15 cellular contexts compared by ENCODE assay signal in genomic region chr12:116242740-116243139, GRCh38. TPM values are rescaled to one million over a fixed set of nuclear protein-coding genes. Genes with fewer than 3 reads are reported as not detected.
A peak's percentile ranks its signal among the peaks of the same experiment; 100 is the strongest.
DNase-seq lines count a peak whose midpoint lies in the region; ATAC-seq and TF ChIP-seq lines count a peak whose summit lies in the region.
"Had no signal": no experiment of that assay in that cellular context is flagged by ENCODE, and none has a peak within 500 bp of the region (broad histone marks: within the 10 kb centered on the region; RNA-seq: fewer than 3 reads in every experiment).

No MANE protein-coding gene starts in this region.

- H3K9me3 ChIP-seq in psoas muscle, result no peaks in the 10 kb centered on the region

- intact Hi-C loops in psoas muscle (cut with DNase I), result no loop called here
- intact Hi-C loops in natural killer cell (cut with micrococcal nuclease), result no loop called here

- peaks cover 2% of the 10 kb centered on the region for H3K36me3 Mint-ChIP-seq in activated naive CD4-positive, alpha-beta T cell treated with anti-CD3 and anti-CD28 coated beads, Interleukin-2, amount 50 U/mL, for 24 hours
- no peaks in the 10 kb centered on the region for H3K36me3 Mint-ChIP-seq in activated naive CD4-positive, alpha-beta T cell treated with anti-CD3 and anti-CD28 coated beads, Interleukin-2, amount 50 U/mL, for 72 hours
- H3K36me3 Mint-ChIP-seq in memory B cell (peaks cover 5% of the 10 kb centered on the region), natural killer cell (no peaks in the 10 kb centered on the region)
- H3K36me3 Mint-ChIP-seq in stimulated activated effector memory CD8-positive, alpha-beta T cell treated with anti-CD3 and anti-CD28 coated beads, Interleukin-12 subunit alpha, Interleukin-12 subunit beta, amount 100 ng/mL, for 72 hours, result no peaks in the 10 kb centered on the region
- H3K36me3 Mint-ChIP-seq: CD4-positive, CD25-positive, alpha-beta regulatory T cell had no signal

- peaks cover 78% of the 10 kb centered on the region for H3K4me1 Mint-ChIP-seq in activated naive CD4-positive, alpha-beta T cell treated with anti-CD3 and anti-CD28 coated beads, Interleukin-2, amount 50 U/mL, for 24 hours
- H3K4me1 Mint-ChIP-seq in memory B cell, result peaks cover 46% of the 10 kb centered on the region
- H3K4me1 Mint-ChIP-seq in stimulated activated effector memory CD8-positive, alpha-beta T cell treated with anti-CD3 and anti-CD28 coated beads, Interleukin-12 subunit alpha, Interleukin-12 subunit beta, amount 100 ng/mL, for 72 hours, result peaks cover 60% of the 10 kb centered on the region
- H3K4me1 Mint-ChIP-seq in natural killer cell, result peaks cover 67% of the 10 kb centered on the region in 2 donors

- TF ChIP-seq CTCF in psoas muscle (IDR thresholded peaks at IDR 0.05) (no peak), natural killer cell (IDR thresholded peaks at IDR 0.05) (no peak)

- H3K36me3 ChIP-seq in psoas muscle (ENCODE audit: insufficient read depth in 1 of 2, low read depth in 1 of 2), result no peaks in the 10 kb centered on the region

- no peak for DNase-seq in activated naive CD4-positive, alpha-beta T cell treated with anti-CD3 and anti-CD28 coated beads, Interleukin-2, amount 50 U/mL, for 72 hours (ENCODE audit: low spot score in 2 of 2)
- DNase-seq in memory B cell (ENCODE audit: low spot score in 2 of 2) (no peak), psoas muscle (no peak), natural killer cell (no peak)
- DNase-seq in stimulated activated effector memory CD8-positive, alpha-beta T cell treated with anti-CD3 and anti-CD28 coated beads, Interleukin-12 subunit alpha, Interleukin-12 subunit beta, amount 100 ng/mL, for 72 hours (ENCODE audit: low spot score in 2 of 2), result no peak
- DNase-seq: ACHN; Calu3; CD4-positive, CD25-positive, alpha-beta regulatory T cell; DMS 273 treated with DMSO at 0.1 percent for 48 hours; H7 had no signal

- H3K9me3 Mint-ChIP-seq in activated naive CD4-positive, alpha-beta T cell treated with anti-CD3 and anti-CD28 coated beads, Interleukin-2, amount 50 U/mL, for 24 hours, result no peaks in the 10 kb centered on the region
- no peaks in the 10 kb centered on the region for H3K9me3 Mint-ChIP-seq in activated naive CD4-positive, alpha-beta T cell treated with anti-CD3 and anti-CD28 coated beads, Interleukin-2, amount 50 U/mL, for 72 hours
- H3K9me3 Mint-ChIP-seq in memory B cell (no peaks in the 10 kb centered on the region), natural killer cell (no peaks in the 10 kb centered on the region)
- H3K9me3 Mint-ChIP-seq in stimulated activated effector memory CD8-positive, alpha-beta T cell treated with anti-CD3 and anti-CD28 coated beads, Interleukin-12 subunit alpha, Interleukin-12 subunit beta, amount 100 ng/mL, for 72 hours, result no peaks in the 10 kb centered on the region
- H3K9me3 Mint-ChIP-seq: CD4-positive, CD25-positive, alpha-beta regulatory T cell; GM23338 had no signal

- peak overlapping the region; percentile 81 for H3K27ac ChIP-seq in psoas muscle
- H3K27ac ChIP-seq: BLaER1 treated with 17β-estradiol and CSF1 and Interleukin-3, amounts not matched to agents 10 nM and 100 nM had no signal

- H3K27me3 Mint-ChIP-seq in activated naive CD4-positive, alpha-beta T cell treated with anti-CD3 and anti-CD28 coated beads, Interleukin-2, amount 50 U/mL, for 24 hours, result no peaks in the 10 kb centered on the region
- H3K27me3 Mint-ChIP-seq in memory B cell (no peaks in the 10 kb centered on the region), natural killer cell (ENCODE audit: low read depth in 2 of 2) (no peaks in the 10 kb centered on the region)
- H3K27me3 Mint-ChIP-seq: CD4-positive, CD25-positive, alpha-beta regulatory T cell had no signal

- H3K4me3 Mint-ChIP-seq in activated naive CD4-positive, alpha-beta T cell treated with anti-CD3 and anti-CD28 coated beads, Interleukin-2, amount 50 U/mL, for 24 hours, result no peak overlapping the region
- H3K4me3 Mint-ChIP-seq in memory B cell (no peak overlapping the region), natural killer cell (no peak overlapping the region)
- no peak overlapping the region for H3K4me3 Mint-ChIP-seq in stimulated activated effector memory CD8-positive, alpha-beta T cell treated with anti-CD3 and anti-CD28 coated beads, Interleukin-12 subunit alpha, Interleukin-12 subunit beta, amount 100 ng/mL, for 72 hours
- H3K4me3 Mint-ChIP-seq: GM23338 had no signal

- 24 to 43% (median 26%) methylated on average over 1 of the region's 1 CpG for WGBS in psoas muscle, 3 donors

- no peaks in the 10 kb centered on the region for H3K27me3 ChIP-seq in psoas muscle (ENCODE audit: insufficient read depth in 3 of 3, low read length in 2 of 3)
- H3K27me3 ChIP-seq: BLaER1 treated with 17β-estradiol and CSF1 and Interleukin-3, amounts not matched to agents 10 nM and 100 nM had no signal

- H3K4me1 ChIP-seq in psoas muscle, result peaks cover 67% of the 10 kb centered on the region

- ATAC-seq in activated naive CD4-positive, alpha-beta T cell treated with anti-CD3 and anti-CD28 coated beads, Interleukin-2, amount 50 U/mL, for 72 hours, result no peak
- ATAC-seq in memory B cell (ENCODE audit: low read depth) (no peak), psoas muscle (peak; percentile 51 to 89 (median 81)), GM19328 (IDR thresholded peaks at IDR 0.05; ENCODE audit: unreplicated experiment) (no peak), natural killer cell (no peak), HG03378 (IDR thresholded peaks at IDR 0.05; ENCODE audit: unreplicated experiment) (no peak)
- ATAC-seq in stimulated activated effector memory CD8-positive, alpha-beta T cell treated with anti-CD3 and anti-CD28 coated beads, Interleukin-12 subunit alpha, Interleukin-12 subunit beta, amount 100 ng/mL, for 72 hours, result no peak
- ATAC-seq: GM23338 had no signal

- peak overlapping the region; percentile 68 for H3K27ac Mint-ChIP-seq in activated naive CD4-positive, alpha-beta T cell treated with anti-CD3 and anti-CD28 coated beads, Interleukin-2, amount 50 U/mL, for 24 hours
- H3K27ac Mint-ChIP-seq in activated naive CD4-positive, alpha-beta T cell treated with anti-CD3 and anti-CD28 coated beads, Interleukin-2, amount 50 U/mL, for 72 hours, result no peak overlapping the region
- H3K27ac Mint-ChIP-seq in memory B cell (peak overlapping the region; percentile 71), natural killer cell (peak overlapping the region in 1 of 2 donors; percentile 32)
- peak overlapping the region; percentile 7 for H3K27ac Mint-ChIP-seq in stimulated activated effector memory CD8-positive, alpha-beta T cell treated with anti-CD3 and anti-CD28 coated beads, Interleukin-12 subunit alpha, Interleukin-12 subunit beta, amount 100 ng/mL, for 72 hours

- no peak overlapping the region for H3K4me3 ChIP-seq in psoas muscle
- H3K4me3 ChIP-seq: BLaER1 treated with 17β-estradiol and CSF1 and Interleukin-3, amounts not matched to agents 10 nM and 100 nM; GM23338 had no signal

RNA-seq across cellular contexts. Expression of gene MED13L, which starts 34.8 kb away (rescaled TPM):
- total RNA-seq in activated naive CD4-positive, alpha-beta T cell treated with anti-CD3 and anti-CD28 coated beads, Interleukin-2, amount 50 U/mL, for 72 hours, result 10 to 100 TPM; 54.2 to 64.0 TPM
- 10 to 100 TPM; 72.5 to 90.5 (median 75.2) TPM for total RNA-seq in psoas muscle
- 10 to 100 TPM in 2 of 3 donors, 1 to 10 TPM in 1; 8.9 to 34.3 (median 15.3) TPM for polyA plus RNA-seq in psoas muscle
- total RNA-seq in natural killer cell, result 100 to 1,000 TPM; 237 to 316 (median 240) TPM

Comparison
In these comparisons a context has a peak if more than half of its experiments do, and no peak if none do; other contexts are left out.
1. H3K27ac Mint-ChIP-seq: peak in activated naive CD4-positive, alpha-beta T cell treated with anti-CD3 and anti-CD28 coated beads, Interleukin-2, amount 50 U/mL, for 24 hours (single experiment), memory B cell (single experiment) and stimulated activated effector memory CD8-positive, alpha-beta T cell treated with anti-CD3 and anti-CD28 coated beads, Interleukin-12 subunit alpha, Interleukin-12 subunit beta, amount 100 ng/mL, for 72 hours (single experiment); none in activated naive CD4-positive, alpha-beta T cell treated with anti-CD3 and anti-CD28 coated beads, Interleukin-2, amount 50 U/mL, for 72 hours (0 of 2).
2. ATAC-seq: peak in psoas muscle (4 of 4); none in activated naive CD4-positive, alpha-beta T cell treated with anti-CD3 and anti-CD28 coated beads, Interleukin-2, amount 50 U/mL, for 72 hours (0 of 2), memory B cell (single experiment), stimulated activated effector memory CD8-positive, alpha-beta T cell treated with anti-CD3 and anti-CD28 coated beads, Interleukin-12 subunit alpha, Interleukin-12 subunit beta, amount 100 ng/mL, for 72 hours (single experiment), GM19328 (single experiment), natural killer cell (0 of 3) and HG03378 (single experiment).